12 cellular contexts compared by ENCODE assay signal in genomic region chr15:69454953-69455352, GRCh38. TPM values are rescaled to one million over a fixed set of nuclear protein-coding genes. Genes with fewer than 3 reads are reported as not detected.
DNase-seq lines count a peak whose midpoint lies in the region; ATAC-seq and TF ChIP-seq lines count a peak whose summit lies in the region.
"Had no signal": no experiment of that assay in that cellular context is flagged by ENCODE, and none has a peak within 500 bp of the region (broad histone marks: within the 10 kb centered on the region; RNA-seq: fewer than 3 reads in every experiment).

No MANE protein-coding gene starts in this region.

- TF ChIP-seq POLR2A in Peyer's patch (IDR thresholded peaks at IDR 0.05): no peak

- H3K4me1 ChIP-seq in cardiac muscle cell (ENCODE audit: low read depth) (peaks cover 18% of the 10 kb centered on the region), thoracic aorta (ENCODE audit: control insufficient read depth in 1 of 2, low read depth in 2 of 2) (peaks cover 17 to 26% of the 10 kb centered on the region in 2 donors), Peyer's patch (peaks cover 0 to 18% (median 6%) of the 10 kb centered on the region in 4 donors)

- no peak for ATAC-seq in thoracic aorta (ENCODE audit: insufficient number of reproducible peaks, low FRiP score, low read depth)
- ATAC-seq: pancreas had no signal

- TF ChIP-seq CTCF in cardiac muscle cell (IDR thresholded peaks at IDR 0.05; ENCODE audit: low read depth, low read length) (no peak), WI38 (IDR thresholded peaks at IDR 0.05; ENCODE audit: low read depth, low read length) (no peak), fibroblast of villous mesenchyme (IDR thresholded peaks at IDR 0.05; ENCODE audit: insufficient read depth, low read depth, low read length) (no peak), thoracic aorta (IDR thresholded peaks at IDR 0.05) (no peak), Peyer's patch (IDR thresholded peaks at IDR 0.05) (no peak)

- DNase-seq in cardiac muscle cell (ENCODE audit: low read depth in 1 of 2, low spot score in 1 of 2) (no peak), cardiac septum (ENCODE audit: low spot score) (no peak), fibroblast of villous mesenchyme (ENCODE audit: low read depth) (no peak), thoracic aorta (ENCODE audit: low spot score) (no peak), Peyer's patch (no peak), cerebellar nuclear complex (lab: John Stamatoyannopoulos, UW) (no peak), ecto neural progenitor cell (ENCODE audit: low spot score) (no peak)
- DNase-seq: effector CD8-positive, alpha-beta T cell; GOT3; MV-4-11; pancreas had no signal

- H3K36me3 ChIP-seq in cardiac muscle cell: peaks cover 19% of the 10 kb centered on the region
- peaks cover 14% of the 10 kb centered on the region for H3K36me3 ChIP-seq in thoracic aorta
- H3K36me3 ChIP-seq in Peyer's patch: peaks cover 0 to 31% (median 0%) of the 10 kb centered on the region in 3 donors

- no peaks in the 10 kb centered on the region for H3K9me3 ChIP-seq in cardiac muscle cell (ENCODE audit: low read depth)
- no peaks in the 10 kb centered on the region for H3K9me3 ChIP-seq in thoracic aorta
- no peaks in the 10 kb centered on the region for H3K9me3 ChIP-seq in Peyer's patch
- H3K9me3 ChIP-seq: pancreas had no signal

- intact Hi-C loops in cardiac septum (cut with DNase I): no loop called here

- no peaks in the 10 kb centered on the region for H3K27me3 ChIP-seq in cardiac muscle cell
- no peaks in the 10 kb centered on the region for H3K27me3 ChIP-seq in thoracic aorta (replicated peaks; ENCODE audit: insufficient read depth)
- no peaks in the 10 kb centered on the region for H3K27me3 ChIP-seq in Peyer's patch
- H3K27me3 ChIP-seq: pancreas had no signal

- H3K4me3 ChIP-seq in cardiac muscle cell: no peak overlapping the region
- peak overlapping the region; percentile 78 for H3K4me3 ChIP-seq in WI38 (ENCODE audit: low read depth, low read length)
- H3K4me3 ChIP-seq in fibroblast of villous mesenchyme (ENCODE audit: low read depth, low read length): peak overlapping the region; percentile 76
- H3K4me3 ChIP-seq in thoracic aorta: peak overlapping the region; percentile 97
- H3K4me3 ChIP-seq in Peyer's patch: peak overlapping the region in 1 of 4 donors; percentile 60

- H3K27ac ChIP-seq in cardiac muscle cell: peak overlapping the region; percentile 29
- H3K27ac ChIP-seq in thoracic aorta: no peak overlapping the region
- no peak overlapping the region for H3K27ac ChIP-seq in Peyer's patch
- H3K27ac ChIP-seq: pancreas had no signal

RNA-seq across cellular contexts. Expression of gene RPLP1, which starts 2.3 kb away (rescaled TPM):
- total RNA-seq in cardiac muscle cell: 303 and 361 TPM in 2 replicates
- polyA plus RNA-seq in cardiac muscle cell: 967 and 994 TPM in 2 replicates
- 1,178 TPM for total RNA-seq in cardiac septum
- 73.8 and 79.6 TPM in 2 replicates for total RNA-seq in fibroblast of villous mesenchyme
- total RNA-seq in thoracic aorta: 100 to 1,000 TPM; 444 to 515 TPM
- 100 to 1,000 TPM; 245 to 770 (median 386) TPM for total RNA-seq in Peyer's patch

RNA-seq across cellular contexts. Expression of gene KIF23, which starts 40.8 kb away (rescaled TPM):
- total RNA-seq in cardiac muscle cell (11.2 and 58.9 TPM in 2 replicates), cardiac septum (1.3 TPM), fibroblast of villous mesenchyme (34.5 and 60.5 TPM in 2 replicates), thoracic aorta (10 to 100 TPM in 1 of 2 donors, 1 to 10 TPM in 1; 9.8 to 20.6 TPM), Peyer's patch (10 to 100 TPM in 1 of 4 donors, 1 to 10 TPM in 3; 2.2 to 33.8 (median 6.0) TPM)
- 12.3 and 45.9 TPM in 2 replicates for polyA plus RNA-seq in cardiac muscle cell
